Comparison of ENCODE assay signal across 8 cellular contexts in the genomic region with DNA sequence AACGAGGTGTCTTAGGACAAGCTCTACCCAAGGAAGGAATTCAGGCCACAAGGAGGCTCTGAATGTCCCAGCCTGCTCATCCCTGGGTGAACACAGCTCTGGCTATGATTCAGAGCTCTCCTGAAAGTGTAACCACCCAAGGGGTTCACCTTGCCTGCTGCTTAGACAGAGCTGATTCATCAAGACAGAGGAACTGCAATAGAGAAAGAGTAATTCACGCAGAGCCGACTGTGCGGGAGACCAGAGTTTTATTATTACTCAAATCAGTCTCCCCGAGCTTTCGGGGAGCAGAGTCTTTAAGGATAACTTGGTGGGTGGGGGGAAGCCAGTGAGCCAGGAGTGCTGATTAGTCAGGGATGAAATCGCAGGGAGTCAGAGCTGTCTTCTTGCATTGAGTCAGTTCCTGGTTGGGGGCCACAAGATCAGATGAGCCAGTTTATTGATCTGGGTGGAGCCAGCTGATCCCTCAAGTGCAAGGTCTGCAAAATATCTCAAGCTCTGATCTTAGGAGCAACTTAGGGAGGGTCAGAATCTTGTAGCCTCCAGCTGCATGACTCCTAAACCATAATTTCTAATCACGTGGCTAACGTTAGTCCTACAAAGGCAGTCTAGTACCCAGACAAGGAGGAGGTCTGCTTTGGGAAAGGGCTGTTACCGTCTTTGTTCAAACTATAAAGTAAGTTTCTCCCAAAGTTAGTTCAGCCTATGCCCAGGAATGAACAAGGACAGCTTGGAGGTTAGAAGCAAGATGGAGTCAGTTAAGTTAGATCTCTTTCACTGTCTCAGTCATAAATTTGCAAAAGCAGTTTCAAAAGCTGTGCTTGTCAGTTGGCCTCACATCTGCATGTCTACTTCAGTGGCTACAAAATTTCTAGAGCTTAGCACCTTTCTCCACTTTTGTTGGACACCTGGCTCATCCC.
DNase-seq lines count a peak whose midpoint lies in the region; ATAC-seq, FAIRE-seq and TF ChIP-seq lines count a peak whose summit lies in the region.
"Not testable (repeated sequence)": the region's sequence is repeated elsewhere in the genome, so short reads cannot be mapped to it uniquely, and the experiment has no call there.

No MANE protein-coding gene starts in this region.

- TF ChIP-seq RAD21 in A549 (conservative IDR thresholded peaks at IDR 0.05 in 1 of 2, IDR thresholded peaks at IDR 0.05 in 1 of 2), result peak; percentile 58 to 60

- not testable (repeated sequence) for H3K9me3 ChIP-seq in A549

- CTCF ChIA-PET in A549 (lab: Yijun Ruan, JAX), result interaction anchor here (0.8 to 4.0 kb wide), 10 partner anchors 9 to 289 kb away, joined by 3 to 30 read pairs (median 5); a partner anchor contains a TSS

- H3K36me3 ChIP-seq in H7 (replicated peaks; ENCODE audit: control insufficient read depth, insufficient read depth, low read length), result not testable (repeated sequence)

- peak; percentile 75 to 80 for ATAC-seq in A549
- peak; percentile 77 for ATAC-seq in GM18519 (IDR thresholded peaks at IDR 0.05; ENCODE audit: low FRiP score, unreplicated experiment)

- not testable (repeated sequence) for FAIRE-seq in A549 (lab: Jason Lieb, UNC)

- H3K4me3 ChIP-seq in A549; H7 (ENCODE audit: insufficient read depth, low read depth, low read length): not testable (repeated sequence)

- H3K4me2 ChIP-seq in A549, result peak overlapping the region; percentile 65

- POLR2A ChIA-PET in A549 (lab: Yijun Ruan, JAX), result interaction anchor here (0.9 to 1.4 kb wide), 3 partner anchors 32 to 351 kb away, joined by 3 to 16 read pairs (median 3); a partner anchor contains a TSS

- H3K4me1 ChIP-seq in A549, result peaks cover 64% of the 10 kb centered on the region

- DNase-seq in A549 (ENCODE audit: low read depth in 1 of 2, low spot score in 1 of 2) (peak; percentile 75 to 90), H7 (peak; percentile 32), HT-29 (ENCODE audit: low spot score) (peak; percentile 72), astrocyte of the hippocampus (ENCODE audit: low read depth, low spot score) (peak; percentile 30), kidney glomerular epithelial cell (lab: John Stamatoyannopoulos, UW) (peak; percentile 92)
- DNase-seq in activated CD4-positive, alpha-beta T cell treated with anti-CD3 and anti-CD28 coated beads for 48 hours, result peak; percentile 78
- peak; percentile 66 for DNase-seq in stimulated activated CD4-positive, alpha-beta T cell treated with anti-CD3 and anti-CD28 coated beads, Interleukin-15, amount 100 ng/mL, for 24 hours

- TF ChIP-seq POLR2A in A549 (IDR thresholded peaks at IDR 0.05; ENCODE audit: low read length), result not testable (repeated sequence)

- peak overlapping the region; percentile 92 to 97 for H3K27ac ChIP-seq in A549

- TF ChIP-seq EP300 in A549 (IDR thresholded peaks at IDR 0.05), result peak; percentile 60 to 69; a peak in 2 of 5 replicates

- WGBS in A549 (ENCODE audit: missing lambda C conversion rate), result 12% methylated on average over 10 of the region's 10 CpGs

- not testable (repeated sequence) for H3K27me3 ChIP-seq in H7 (ENCODE audit: control insufficient read depth, insufficient read depth, low read length)

- TF ChIP-seq CTCF in A549 (IDR thresholded peaks at IDR 0.05), result peak; percentile 28; the same call in 1 of the 3 replicates

TF ChIP-seq in A549, 52 proteins besides CTCF, POLR2A, EP300 and RAD21:
- TF ChIP-seq, protein P1, sequence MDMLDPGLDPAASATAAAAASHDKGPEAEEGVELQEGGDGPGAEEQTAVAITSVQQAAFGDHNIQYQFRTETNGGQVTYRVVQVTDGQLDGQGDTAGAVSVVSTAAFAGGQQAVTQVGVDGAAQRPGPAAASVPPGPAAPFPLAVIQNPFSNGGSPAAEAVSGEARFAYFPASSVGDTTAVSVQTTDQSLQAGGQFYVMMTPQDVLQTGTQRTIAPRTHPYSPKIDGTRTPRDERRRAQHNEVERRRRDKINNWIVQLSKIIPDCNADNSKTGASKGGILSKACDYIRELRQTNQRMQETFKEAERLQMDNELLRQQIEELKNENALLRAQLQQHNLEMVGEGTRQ (IDR thresholded peaks at IDR 0.05), result 0 out of 2 replicates have a peak, but pooled peaks have one; percentile 22
- peak; percentile 98 for TF ChIP-seq EHF (CRISPR knock-in tag; IDR thresholded peaks at IDR 0.05)
- TF ChIP-seq HEYL (CRISPR knock-in tag; IDR thresholded peaks at IDR 0.05), result peak; percentile 97
- TF ChIP-seq MAFK (IDR thresholded peaks at IDR 0.05; ENCODE audit: partially characterized antibody), result peak; percentile 41
- TF ChIP-seq, protein P2, sequence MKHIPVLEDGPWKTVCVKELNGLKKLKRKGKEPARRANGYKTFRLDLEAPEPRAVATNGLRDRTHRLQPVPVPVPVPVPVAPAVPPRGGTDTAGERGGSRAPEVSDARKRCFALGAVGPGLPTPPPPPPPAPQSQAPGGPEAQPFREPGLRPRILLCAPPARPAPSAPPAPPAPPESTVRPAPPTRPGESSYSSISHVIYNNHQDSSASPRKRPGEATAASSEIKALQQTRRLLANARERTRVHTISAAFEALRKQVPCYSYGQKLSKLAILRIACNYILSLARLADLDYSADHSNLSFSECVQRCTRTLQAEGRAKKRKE (CRISPR knock-in tag; IDR thresholded peaks at IDR 0.05; ENCODE audit: low read depth), result peak; percentile 97
- TF ChIP-seq ZSCAN20 (CRISPR knock-in tag; IDR thresholded peaks at IDR 0.05), result peak; percentile 91
- TF ChIP-seq HOXB13 (CRISPR knock-in tag; IDR thresholded peaks at IDR 0.05; ENCODE audit: low read depth), result peak; percentile 99
- TF ChIP-seq SMC3 (IDR thresholded peaks at IDR 0.05), result peak; percentile 67
- TF ChIP-seq FOXS1 (CRISPR knock-in tag; IDR thresholded peaks at IDR 0.05), result peak; percentile 89; the same call in 1 of the 2 replicates
- TF ChIP-seq NPAS2 (CRISPR knock-in tag; IDR thresholded peaks at IDR 0.05; ENCODE audit: borderline replicate concordance), result 0 out of 2 replicates have a peak, but pooled peaks have one; percentile 31
- TF ChIP-seq HOXA7 (CRISPR knock-in tag; IDR thresholded peaks at IDR 0.05), result peak; percentile 94
- TF ChIP-seq, protein P3, sequence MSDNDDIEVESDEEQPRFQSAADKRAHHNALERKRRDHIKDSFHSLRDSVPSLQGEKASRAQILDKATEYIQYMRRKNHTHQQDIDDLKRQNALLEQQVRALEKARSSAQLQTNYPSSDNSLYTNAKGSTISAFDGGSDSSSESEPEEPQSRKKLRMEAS (IDR thresholded peaks at IDR 0.05), result 0 out of 2 replicates have a peak, but pooled peaks have one; percentile 61
- TF ChIP-seq TP53 (CRISPR knock-in tag; IDR thresholded peaks at IDR 0.05), result peak; percentile 77
- peak; percentile 81 for TF ChIP-seq JUNB (IDR thresholded peaks at IDR 0.05)
- peak; percentile 44; the same call in 1 of the 2 replicates for TF ChIP-seq GATA3 (IDR thresholded peaks at IDR 0.05; ENCODE audit: borderline replicate concordance)
- peak; percentile 98 for TF ChIP-seq ZNF302 (CRISPR knock-in tag; IDR thresholded peaks at IDR 0.05)
- peak; percentile 42 to 62; a peak in 3 of 5 replicates for TF ChIP-seq JUN (IDR thresholded peaks at IDR 0.05)
- TF ChIP-seq, protein P4, sequence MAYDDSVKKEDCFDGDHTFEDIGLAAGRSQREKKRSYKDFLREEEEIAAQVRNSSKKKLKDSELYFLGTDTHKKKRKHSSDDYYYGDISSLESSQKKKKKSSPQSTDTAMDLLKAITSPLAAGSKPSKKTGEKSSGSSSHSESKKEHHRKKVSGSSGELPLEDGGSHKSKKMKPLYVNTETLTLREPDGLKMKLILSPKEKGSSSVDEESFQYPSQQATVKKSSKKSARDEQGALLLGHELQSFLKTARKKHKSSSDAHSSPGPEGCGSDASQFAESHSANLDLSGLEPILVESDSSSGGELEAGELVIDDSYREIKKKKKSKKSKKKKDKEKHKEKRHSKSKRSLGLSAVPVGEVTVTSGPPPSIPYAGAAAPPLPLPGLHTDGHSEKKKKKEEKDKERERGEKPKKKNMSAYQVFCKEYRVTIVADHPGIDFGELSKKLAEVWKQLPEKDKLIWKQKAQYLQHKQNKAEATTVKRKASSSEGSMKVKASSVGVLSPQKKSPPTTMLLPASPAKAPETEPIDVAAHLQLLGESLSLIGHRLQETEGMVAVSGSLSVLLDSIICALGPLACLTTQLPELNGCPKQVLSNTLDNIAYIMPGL (CRISPR knock-in tag; IDR thresholded peaks at IDR 0.05; ENCODE audit: borderline replicate concordance), result peak; percentile 86
- TF ChIP-seq FOSL2 (IDR thresholded peaks at IDR 0.05), result peak; percentile 79; the same call in 1 of the 2 replicates
- peak; percentile 87 for TF ChIP-seq FOSL2 (CRISPR knock-in tag; IDR thresholded peaks at IDR 0.05)
- peak; percentile 93 for TF ChIP-seq RARB (CRISPR knock-in tag; IDR thresholded peaks at IDR 0.05)
- peak; percentile 97 for TF ChIP-seq HOXB5 (CRISPR knock-in tag; IDR thresholded peaks at IDR 0.05)
- TF ChIP-seq CEBPB (IDR thresholded peaks at IDR 0.05), result peak; percentile 50 to 61; a peak in 1 of 4 replicates
- TF ChIP-seq FOSB (CRISPR knock-in tag; IDR thresholded peaks at IDR 0.05), result peak; percentile 95
- 0 out of 2 replicates have a peak, but pooled peaks have one; percentile 27 for TF ChIP-seq TFCP2L1 (CRISPR knock-in tag; IDR thresholded peaks at IDR 0.05)

Comparison
In these comparisons a context has a peak if more than half of its experiments do, and no peak if none do; other contexts are left out.
1. DNase-seq: peak in every context shown above with its lines; median percentile 92 in kidney glomerular epithelial cell; 82 in A549; 78 in activated CD4-positive, alpha-beta T cell treated with anti-CD3 and anti-CD28 coated beads for 48 hours; 72 in HT-29; 66 in stimulated activated CD4-positive, alpha-beta T cell treated with anti-CD3 and anti-CD28 coated beads, Interleukin-15, amount 100 ng/mL, for 24 hours; 32 in H7; 30 in astrocyte of the hippocampus.